ENCODE assay signal across 16 cellular contexts in the genomic region with DNA sequence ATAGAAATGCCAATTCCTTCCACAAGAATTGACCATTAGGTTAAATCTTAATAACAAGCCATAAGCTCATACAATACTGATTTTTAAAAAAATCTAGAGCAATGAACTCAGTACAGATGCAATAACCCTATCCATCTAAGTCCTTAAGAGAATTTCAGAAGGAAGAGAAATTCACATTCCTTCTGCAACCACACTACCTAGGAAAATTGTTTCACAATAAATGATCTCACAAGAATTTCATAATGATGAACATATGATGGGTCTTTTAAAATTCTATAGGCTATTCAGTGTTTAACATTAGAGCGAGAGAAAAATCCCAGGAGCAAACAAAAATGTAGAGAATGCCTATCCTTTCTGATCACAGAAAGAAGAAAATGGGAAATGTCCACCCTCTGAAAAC.
DNase-seq lines count a peak whose midpoint lies in the region; ATAC-seq and TF ChIP-seq lines count a peak whose summit lies in the region.
"Had no signal": no experiment of that assay in that cellular context is flagged by ENCODE, and none has a peak within 500 bp of the region (broad histone marks: within the 10 kb centered on the region; RNA-seq: fewer than 3 reads in every experiment).

No MANE protein-coding gene starts in this region.

- no peaks in the 10 kb centered on the region for H3K79me1 ChIP-seq in IMR-90 (ENCODE audit: low read depth in 1 of 2, low read length in 2 of 2)
- H3K79me1 ChIP-seq in mesendoderm (ENCODE audit: low read length) = no peaks in the 10 kb centered on the region

- no peaks in the 10 kb centered on the region for H3K9me1 ChIP-seq in IMR-90 (ENCODE audit: insufficient read depth, low read length)

- BruUV-seq in IMR-90 (replicated peaks; lab: Mats Ljungman, UMichigan) = no TSS peak

- H3K27ac ChIP-seq in IMR-90 (ENCODE audit: insufficient read depth, low read length) (no peak overlapping the region), mesendoderm (ENCODE audit: low read depth, low read length) (no peak overlapping the region)

- H2BK120ac ChIP-seq in IMR-90 (ENCODE audit: low read depth, low read length) (no peak overlapping the region), mesendoderm (ENCODE audit: low read depth, low read length) (no peak overlapping the region)

- no peaks in the 10 kb centered on the region for H3K36me3 ChIP-seq in IMR-90 (ENCODE audit: control insufficient read depth, insufficient read depth, low read length)
- H3K36me3 ChIP-seq in mesendoderm (ENCODE audit: control insufficient read depth, insufficient read depth, low read length) = no peaks in the 10 kb centered on the region

- H3K18ac ChIP-seq in IMR-90 (ENCODE audit: low read depth, low read length) (no peak overlapping the region), mesendoderm (ENCODE audit: low read length) (no peak overlapping the region)

- H3K79me2 ChIP-seq in mesendoderm (ENCODE audit: control insufficient read depth, insufficient read depth, low read length) = no peaks in the 10 kb centered on the region

- ATAC-seq in IMR-90 (ENCODE audit: low read depth) = no peak
- ATAC-seq: GM23338, HCT116, Right ventricle myocardium inferior had no signal

- H3K14ac ChIP-seq in IMR-90 (replicated peaks; ENCODE audit: low read depth, low read length) = no peak overlapping the region

- no peak overlapping the region for H2AFZ ChIP-seq in IMR-90 (replicated peaks; ENCODE audit: low read length, poor library complexity)
- H2AFZ ChIP-seq: GM23338 had no signal

- no peak overlapping the region for H2AK9ac ChIP-seq in IMR-90 (replicated peaks; ENCODE audit: low read depth, low read length, poor library complexity)

- H3K4me3 ChIP-seq in IMR-90 (ENCODE audit: insufficient read depth, low read depth, low read length) (no peak overlapping the region), fibroblast of villous mesenchyme (ENCODE audit: low read depth, low read length) (no peak overlapping the region), mesendoderm (ENCODE audit: low read length) (no peak overlapping the region)
- H3K4me3 ChIP-seq: GM23338 had no signal

- H3K27me3 ChIP-seq in IMR-90 (ENCODE audit: control insufficient read depth, insufficient read depth, low read length) (no peaks in the 10 kb centered on the region), mesendoderm (ENCODE audit: insufficient read depth, low read length, poor library complexity) (no peaks in the 10 kb centered on the region)

- H4K20me1 ChIP-seq in IMR-90 (ENCODE audit: insufficient read depth, low read length) = no peaks in the 10 kb centered on the region

- H2BK15ac ChIP-seq in IMR-90 (ENCODE audit: low read depth, low read length) = no peak overlapping the region
- no peak overlapping the region for H2BK15ac ChIP-seq in mesendoderm (replicated peaks; ENCODE audit: low read depth)

- H4K5ac ChIP-seq in IMR-90 (ENCODE audit: low read depth, low read length) (no peak overlapping the region), mesendoderm (ENCODE audit: low read length) (no peak overlapping the region)

- intact Hi-C loops in IMR-90 (cut with micrococcal nuclease) = no loop called here

- no CpG with 5 or more reads among the region's 1 CpG for WGBS in IMR-90 (ENCODE audit: extremely low coverage in 2 of 2, insufficient read length in 1 of 2), 2 experiments
- WGBS in mesendoderm (ENCODE audit: extremely low coverage, insufficient coverage, low lambda C conversion rate) = no CpG with 5 or more reads among the region's 1 CpG

- TF ChIP-seq POLR2A in IMR-90 (IDR thresholded peaks at IDR 0.05; ENCODE audit: low read depth, low read length) = no peak

- no peak overlapping the region for H4K91ac ChIP-seq in IMR-90 (ENCODE audit: insufficient read depth, low read depth, low read length)

- dilution Hi-C loops in IMR-90 (cut with HindIII; ENCODE audit: low sequenced_read_pairs, unreplicated experiment) = no loop called here

- H2AK5ac ChIP-seq in IMR-90 (ENCODE audit: low read depth, low read length) = no peak overlapping the region
- no peak overlapping the region for H2AK5ac ChIP-seq in mesendoderm (ENCODE audit: low read length)

- H3K9ac ChIP-seq in IMR-90 (ENCODE audit: low read depth, low read length) (no peak overlapping the region), mesendoderm (ENCODE audit: low read length) (no peak overlapping the region)

- CTCF ChIA-PET in IMR-90 (lab: Yijun Ruan, JAX) = no interaction called here

- no peak for TF ChIP-seq CTCF in IMR-90 (conservative IDR thresholded peaks at IDR 0.05; ENCODE audit: low read depth, low read length)
- TF ChIP-seq CTCF in fibroblast of villous mesenchyme (IDR thresholded peaks at IDR 0.05; ENCODE audit: insufficient read depth, low read depth, low read length) = no peak

- DNase-seq in IMR-90 = peak; percentile 29
- peak; percentile 46 for DNase-seq in dedifferentiated amniotic fluid mesenchymal stem cell (ENCODE audit: extremely low spot score)
- DNase-seq in fibroblast of villous mesenchyme (ENCODE audit: low read depth) = peak; percentile 24
- DNase-seq in hepatic stellate cell (ENCODE audit: low spot score) = no peak
- DNase-seq in NCI-H1436 (lab: John Stamatoyannopoulos, UW) = no peak
- DNase-seq in mesendoderm = no peak
- DNase-seq in NCI-H510A treated with DMSO at 0.1 percent for 48 hours (lab: John Stamatoyannopoulos, UW) = no peak
- DNase-seq: ACHN, DMS79 treated with DMSO at 0.1 percent for 48 hours, MM.1S, NCI-H1092 treated with DMSO at 0.1 percent for 48 hours, NCI-H2081, NCI-H446 treated with DMSO at 0.1 percent for 48 hours had no signal

- in situ Hi-C loops in IMR-90 (cut with MboI; ENCODE audit: low sequenced_read_pairs) = no loop called here

- no peaks in the 10 kb centered on the region for H3K9me3 ChIP-seq in IMR-90 (ENCODE audit: control insufficient read depth, insufficient read depth, low read length)

- H3K23ac ChIP-seq in IMR-90 (ENCODE audit: low read depth, low read length) = no peak overlapping the region
- no peak overlapping the region for H3K23ac ChIP-seq in mesendoderm (ENCODE audit: low read length)

- H4K8ac ChIP-seq in IMR-90 (ENCODE audit: low read depth in 2 of 2, low read length in 2 of 2) (no peak overlapping the region), mesendoderm (ENCODE audit: low read depth, low read length) (no peak overlapping the region)

- no peak overlapping the region for H2BK20ac ChIP-seq in IMR-90 (ENCODE audit: low read depth, low read length)

- H3K4ac ChIP-seq in IMR-90 (ENCODE audit: low read depth, low read length) = no peak overlapping the region
- H3K4ac ChIP-seq in mesendoderm (ENCODE audit: low read depth, low read length) = no peak overlapping the region

- H3K56ac ChIP-seq in IMR-90 (ENCODE audit: extremely low read depth, insufficient read depth, low read length) (no peak overlapping the region), mesendoderm (ENCODE audit: low read length) (no peak overlapping the region)

- POLR2A ChIA-PET in IMR-90 (lab: Charles Lee; ENCODE audit: unreplicated experiment) = no interaction called here

- no peak for TF ChIP-seq RAD21 in IMR-90 (IDR thresholded peaks at IDR 0.05; ENCODE audit: low read length)

- H3K4me1 ChIP-seq in IMR-90 (ENCODE audit: control insufficient read depth, insufficient read depth, low read length) = no peaks in the 10 kb centered on the region
- H3K4me1 ChIP-seq in mesendoderm (ENCODE audit: control insufficient read depth, low read depth, low read length) = no peaks in the 10 kb centered on the region

- H2BK5ac ChIP-seq in IMR-90 (ENCODE audit: low read depth, low read length, poor library complexity, severe bottlenecking) = no peak overlapping the region
- no peak overlapping the region for H2BK5ac ChIP-seq in mesendoderm (ENCODE audit: low read length)

- no peak overlapping the region for H3K4me2 ChIP-seq in IMR-90 (ENCODE audit: low read depth, low read length)
- no peak overlapping the region for H3K4me2 ChIP-seq in mesendoderm (ENCODE audit: low read length)
- H3K4me2 ChIP-seq: GM23338 had no signal

TF ChIP-seq in IMR-90, 13 proteins besides CTCF, POLR2A, EP300 and RAD21:
- no peak; the same call in 1 of the 2 replicates for TF ChIP-seq CEBPB (IDR thresholded peaks at IDR 0.05; ENCODE audit: low read depth, low read length)
- TF ChIP-seq FOS (IDR thresholded peaks at IDR 0.05; ENCODE audit: low read depth, low read length) = no peak
- no peak for TF ChIP-seq MAZ (IDR thresholded peaks at IDR 0.05; ENCODE audit: borderline replicate concordance, low read depth, low read length)
- TF ChIP-seq NFE2L2 (IDR thresholded peaks at IDR 0.05; ENCODE audit: low read depth, low read length) = no peak
- TF ChIP-seq BHLHE40 (IDR thresholded peaks at IDR 0.05; ENCODE audit: low read depth, low read length) = no peak
- TF ChIP-seq MXI1 (IDR thresholded peaks at IDR 0.05; ENCODE audit: borderline replicate concordance, low read depth, low read length) = no peak
- TF ChIP-seq, protein P1, sequence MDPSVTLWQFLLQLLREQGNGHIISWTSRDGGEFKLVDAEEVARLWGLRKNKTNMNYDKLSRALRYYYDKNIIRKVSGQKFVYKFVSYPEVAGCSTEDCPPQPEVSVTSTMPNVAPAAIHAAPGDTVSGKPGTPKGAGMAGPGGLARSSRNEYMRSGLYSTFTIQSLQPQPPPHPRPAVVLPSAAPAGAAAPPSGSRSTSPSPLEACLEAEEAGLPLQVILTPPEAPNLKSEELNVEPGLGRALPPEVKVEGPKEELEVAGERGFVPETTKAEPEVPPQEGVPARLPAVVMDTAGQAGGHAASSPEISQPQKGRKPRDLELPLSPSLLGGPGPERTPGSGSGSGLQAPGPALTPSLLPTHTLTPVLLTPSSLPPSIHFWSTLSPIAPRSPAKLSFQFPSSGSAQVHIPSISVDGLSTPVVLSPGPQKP (IDR thresholded peaks at IDR 0.05; ENCODE audit: borderline replicate concordance, low read depth, low read length) = no peak
- no peak for TF ChIP-seq RFX5 (IDR thresholded peaks at IDR 0.05; ENCODE audit: low read depth, low read length)

Comparison
In these comparisons a context has a peak if more than half of its experiments do, and no peak if none do; other contexts are left out.
1. DNase-seq: peak in IMR-90 (single experiment), dedifferentiated amniotic fluid mesenchymal stem cell (single experiment) and fibroblast of villous mesenchyme (single experiment); none in hepatic stellate cell (single experiment), NCI-H1436 (single experiment), mesendoderm (single experiment) and NCI-H510A treated with DMSO at 0.1 percent for 48 hours (single experiment).